Comparison of ENCODE assay signal across 1 cellular context in genomic region chr4:903066-904046, GRCh38.
TF ChIP-seq lines count a peak whose summit lies in the region.

No MANE protein-coding gene starts in this region.

TF ChIP-seq in WTC11, 78 proteins besides CTCF, POLR2A, EP300 and RAD21 (continued from another document):
- TF ChIP-seq PRDM15 (CRISPR knock-in tag; IDR thresholded peaks at IDR 0.05) (no peak), HMGXB4 (CRISPR knock-in tag; IDR thresholded peaks at IDR 0.05) (no peak), FOXP1 (CRISPR knock-in tag; IDR thresholded peaks at IDR 0.05; ENCODE audit: borderline replicate concordance) (no peak), CBFB (CRISPR knock-in tag; IDR thresholded peaks at IDR 0.05; ENCODE audit: low read depth) (no peak)
